ENCODE assay signal across 23 cellular contexts in the genomic region with DNA sequence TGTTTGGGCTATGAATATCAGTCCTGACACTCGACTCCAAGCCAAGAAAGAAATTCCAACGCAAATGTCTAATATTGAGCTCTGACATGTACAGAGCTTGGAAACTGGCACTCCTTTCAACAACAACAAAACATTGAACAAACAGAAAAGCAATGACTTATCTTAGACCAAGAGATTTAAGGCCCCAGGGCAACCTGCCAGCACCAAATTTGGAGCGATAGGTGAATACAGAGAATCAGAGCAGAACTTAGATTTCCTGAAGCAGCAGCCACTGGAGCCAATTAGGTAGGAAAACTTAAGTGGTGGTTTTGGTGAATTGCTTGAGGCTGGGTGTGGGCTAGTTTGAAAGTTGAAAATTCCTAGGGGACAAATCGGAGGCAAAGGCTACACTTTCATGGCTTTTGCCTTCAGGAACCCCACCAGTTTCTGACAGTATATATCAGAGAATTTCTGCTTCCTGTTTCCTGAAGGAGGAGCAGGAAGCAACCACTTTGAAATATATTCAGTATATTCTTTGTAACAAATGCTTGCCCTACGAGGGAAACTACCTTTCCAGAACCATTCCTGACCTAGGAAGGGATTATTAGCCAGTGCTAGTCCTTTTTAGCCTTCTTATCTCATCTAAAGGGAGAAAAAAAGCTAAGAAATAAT. TPM values are rescaled to one million over a fixed set of nuclear protein-coding genes. Genes with fewer than 3 reads are reported as not detected.
DNase-seq lines count a peak whose midpoint lies in the region; ATAC-seq and TF ChIP-seq lines count a peak whose summit lies in the region.
"Had no signal": no experiment of that assay in that cellular context is flagged by ENCODE, and none has a peak within 500 bp of the region (broad histone marks: within the 10 kb centered on the region; RNA-seq: fewer than 3 reads in every experiment).

No MANE protein-coding gene starts in this region.

- no peak overlapping the region for H2BK15ac ChIP-seq in mesendoderm (replicated peaks; ENCODE audit: low read depth)

- H3K23ac ChIP-seq in mesendoderm (ENCODE audit: low read length), result no peak overlapping the region

- H3K9me3 ChIP-seq in SJCRH30 (replicated peaks), result no peaks in the 10 kb centered on the region
- H3K9me3 ChIP-seq: pancreas had no signal

- peak overlapping the region; percentile 15 for H3K27ac Mint-ChIP-seq in activated CD8-positive, alpha-beta T cell treated with anti-CD3 and anti-CD28 coated beads, Interleukin-2, amount 10 ng/mL, durations not matched to agents 7 days and 5 days
- no peak overlapping the region for H3K27ac Mint-ChIP-seq in activated CD8-positive, alpha-beta T cell treated with anti-CD3 and anti-CD28 coated beads for 36 hours
- H3K27ac Mint-ChIP-seq in type B pancreatic cell, result peak overlapping the region; percentile 90
- H3K27ac Mint-ChIP-seq: activated CD4-positive, alpha-beta memory T cell treated with anti-CD3 and anti-CD28 coated beads for 36 hours; activated naive CD4-positive, alpha-beta T cell treated with anti-CD3 and anti-CD28 coated beads for 36 hours; brain; CD8-positive, alpha-beta memory T cell; T-helper 1 cell treated with Interleukin-12 subunit alpha and Interleukin-12 subunit beta and Interleukin-4 antibody, amounts not matched to agents 30 μg/mL and 1 μg/mL, for 36 hours had no signal

- H2BK5ac ChIP-seq in mesendoderm (ENCODE audit: low read length), result no peak overlapping the region

- H3K36me3 ChIP-seq in SJCRH30 (no peaks in the 10 kb centered on the region), mesendoderm (ENCODE audit: control insufficient read depth, insufficient read depth, low read length) (no peaks in the 10 kb centered on the region)
- H3K36me3 ChIP-seq: pancreas had no signal

- H3K79me1 ChIP-seq in mesendoderm (ENCODE audit: low read length), result no peaks in the 10 kb centered on the region

- H3K4me3 ChIP-seq in SJCRH30 (no peak overlapping the region), mesendoderm (ENCODE audit: low read length) (no peak overlapping the region)
- H3K4me3 ChIP-seq: pancreas had no signal

- H3K27ac ChIP-seq in SJCRH30, result peak overlapping the region; percentile 95; the same call in 1 of the 2 replicates
- no peak overlapping the region for H3K27ac ChIP-seq in mesendoderm (ENCODE audit: low read depth, low read length)

- intact Hi-C loops in activated CD8-positive, alpha-beta T cell treated with anti-CD3 and anti-CD28 coated beads for 36 hours (cut with micrococcal nuclease), result no loop called here

- no peak overlapping the region for H3K4ac ChIP-seq in mesendoderm (ENCODE audit: low read depth, low read length)

- no peak for TF ChIP-seq CTCF in activated CD8-positive, alpha-beta T cell treated with anti-CD3 and anti-CD28 coated beads for 36 hours (IDR thresholded peaks at IDR 0.05)
- no peak for TF ChIP-seq CTCF in type B pancreatic cell (conservative IDR thresholded peaks at IDR 0.05)

- no peaks in the 10 kb centered on the region for H3K79me2 ChIP-seq in mesendoderm (ENCODE audit: control insufficient read depth, insufficient read depth, low read length)

- no peak overlapping the region for H2AK5ac ChIP-seq in mesendoderm (ENCODE audit: low read length)

- H3K4me2 ChIP-seq in mesendoderm (ENCODE audit: low read length), result no peak overlapping the region

- no peak overlapping the region for H3K4me3 Mint-ChIP-seq in activated CD8-positive, alpha-beta T cell treated with anti-CD3 and anti-CD28 coated beads, Interleukin-2, amount 10 ng/mL, durations not matched to agents 7 days and 5 days
- H3K4me3 Mint-ChIP-seq in activated CD8-positive, alpha-beta T cell treated with anti-CD3 and anti-CD28 coated beads for 36 hours, result no peak overlapping the region
- H3K4me3 Mint-ChIP-seq in type B pancreatic cell, result peak overlapping the region; percentile 5
- H3K4me3 Mint-ChIP-seq: activated CD4-positive, alpha-beta memory T cell treated with anti-CD3 and anti-CD28 coated beads for 36 hours; activated naive CD4-positive, alpha-beta T cell treated with anti-CD3 and anti-CD28 coated beads for 36 hours; brain; CD8-positive, alpha-beta memory T cell; neural crest cell; T-helper 1 cell treated with Interleukin-12 subunit alpha and Interleukin-12 subunit beta and Interleukin-4 antibody, amounts not matched to agents 30 μg/mL and 1 μg/mL, for 36 hours had no signal

- peak overlapping the region; percentile 28 for H3K18ac ChIP-seq in mesendoderm (ENCODE audit: low read length)

- H3K27me3 ChIP-seq in SJCRH30 (no peaks in the 10 kb centered on the region), mesendoderm (ENCODE audit: insufficient read depth, low read length, poor library complexity) (no peaks in the 10 kb centered on the region)

- no peak overlapping the region for H2BK120ac ChIP-seq in mesendoderm (ENCODE audit: low read depth, low read length)

- peaks cover 9% of the 10 kb centered on the region for H3K4me1 Mint-ChIP-seq in activated CD8-positive, alpha-beta T cell treated with anti-CD3 and anti-CD28 coated beads, Interleukin-2, amount 10 ng/mL, durations not matched to agents 7 days and 5 days (ENCODE audit: low read depth)
- H3K4me1 Mint-ChIP-seq in activated CD8-positive, alpha-beta T cell treated with anti-CD3 and anti-CD28 coated beads for 36 hours (ENCODE audit: low read depth), result peaks cover 7% of the 10 kb centered on the region
- no peaks in the 10 kb centered on the region for H3K4me1 Mint-ChIP-seq in type B pancreatic cell (ENCODE audit: unreplicated experiment)

- WGBS in mesendoderm (ENCODE audit: extremely low coverage, insufficient coverage, low lambda C conversion rate), result no CpG with 5 or more reads among the region's 5 CpGs

- H3K4me1 ChIP-seq in SJCRH30, result peaks cover 36% of the 10 kb centered on the region
- no peaks in the 10 kb centered on the region for H3K4me1 ChIP-seq in mesendoderm (ENCODE audit: control insufficient read depth, low read depth, low read length)
- H3K4me1 ChIP-seq: pancreas had no signal

- H4K5ac ChIP-seq in mesendoderm (ENCODE audit: low read length), result no peak overlapping the region

- H4K8ac ChIP-seq in mesendoderm (ENCODE audit: low read depth, low read length), result no peak overlapping the region

- POLR2A ChIA-PET in activated CD8-positive, alpha-beta T cell treated with anti-CD3 and anti-CD28 coated beads, Interleukin-2, amount 10 ng/mL, durations not matched to agents 7 days and 5 days (lab: Charles Lee), result interaction anchor here (1.1 kb wide), 1 partner anchor 10 kb away, joined by 3 read pairs; the partner anchor contains the start of gene FMR1
- POLR2A ChIA-PET in activated CD8-positive, alpha-beta T cell treated with anti-CD3 and anti-CD28 coated beads for 36 hours (lab: Charles Lee), result no interaction called here

- no peaks in the 10 kb centered on the region for H3K9me3 Mint-ChIP-seq in activated CD8-positive, alpha-beta T cell treated with anti-CD3 and anti-CD28 coated beads, Interleukin-2, amount 10 ng/mL, durations not matched to agents 7 days and 5 days (ENCODE audit: insufficient read depth)
- H3K9me3 Mint-ChIP-seq in activated CD8-positive, alpha-beta T cell treated with anti-CD3 and anti-CD28 coated beads for 36 hours, result no peaks in the 10 kb centered on the region
- H3K9me3 Mint-ChIP-seq in type B pancreatic cell, result no peaks in the 10 kb centered on the region
- H3K9me3 Mint-ChIP-seq: activated CD4-positive, alpha-beta memory T cell treated with anti-CD3 and anti-CD28 coated beads for 36 hours; activated naive CD4-positive, alpha-beta T cell treated with anti-CD3 and anti-CD28 coated beads for 36 hours; CD8-positive, alpha-beta memory T cell; T-helper 1 cell treated with Interleukin-12 subunit alpha and Interleukin-12 subunit beta and Interleukin-4 antibody, amounts not matched to agents 30 μg/mL and 1 μg/mL, for 36 hours had no signal

- no peak overlapping the region for H3K56ac ChIP-seq in mesendoderm (ENCODE audit: low read length)

- H3K9ac ChIP-seq in mesendoderm (ENCODE audit: low read length), result no peak overlapping the region

- CTCF ChIA-PET in activated CD8-positive, alpha-beta T cell treated with anti-CD3 and anti-CD28 coated beads, Interleukin-2, amount 10 ng/mL, durations not matched to agents 7 days and 5 days (lab: Charles Lee), result no interaction called here
- CTCF ChIA-PET in activated CD8-positive, alpha-beta T cell treated with anti-CD3 and anti-CD28 coated beads for 36 hours (lab: Charles Lee), result no interaction called here

- ATAC-seq in activated CD8-positive, alpha-beta T cell treated with anti-CD3 and anti-CD28 coated beads, Interleukin-2, amount 10 ng/mL, durations not matched to agents 7 days and 5 days, result no peak
- ATAC-seq in activated CD8-positive, alpha-beta T cell treated with anti-CD3 and anti-CD28 coated beads for 36 hours, result no peak
- ATAC-seq: pancreas had no signal

- H3K27me3 Mint-ChIP-seq in activated CD8-positive, alpha-beta T cell treated with anti-CD3 and anti-CD28 coated beads, Interleukin-2, amount 10 ng/mL, durations not matched to agents 7 days and 5 days (ENCODE audit: low read depth), result no peaks in the 10 kb centered on the region
- no peaks in the 10 kb centered on the region for H3K27me3 Mint-ChIP-seq in activated CD8-positive, alpha-beta T cell treated with anti-CD3 and anti-CD28 coated beads for 36 hours
- no peaks in the 10 kb centered on the region for H3K27me3 Mint-ChIP-seq in type B pancreatic cell
- H3K27me3 Mint-ChIP-seq: activated CD4-positive, alpha-beta memory T cell treated with anti-CD3 and anti-CD28 coated beads for 36 hours; brain had no signal

- H3K36me3 Mint-ChIP-seq in activated CD8-positive, alpha-beta T cell treated with anti-CD3 and anti-CD28 coated beads, Interleukin-2, amount 10 ng/mL, durations not matched to agents 7 days and 5 days (ENCODE audit: low read depth), result peaks cover 2% of the 10 kb centered on the region
- no peaks in the 10 kb centered on the region for H3K36me3 Mint-ChIP-seq in activated CD8-positive, alpha-beta T cell treated with anti-CD3 and anti-CD28 coated beads for 36 hours (ENCODE audit: low read depth)
- no peaks in the 10 kb centered on the region for H3K36me3 Mint-ChIP-seq in type B pancreatic cell
- H3K36me3 Mint-ChIP-seq: activated CD4-positive, alpha-beta memory T cell treated with anti-CD3 and anti-CD28 coated beads for 36 hours; brain; CD8-positive, alpha-beta memory T cell had no signal

- DNase-seq in activated CD8-positive, alpha-beta T cell treated with anti-CD3 and anti-CD28 coated beads, Interleukin-2, amount 10 ng/mL, durations not matched to agents 7 days and 5 days, result no peak
- no peak for DNase-seq in activated CD8-positive, alpha-beta T cell treated with anti-CD3 and anti-CD28 coated beads for 36 hours
- DNase-seq in SJCRH30, result no peak
- no peak for DNase-seq in mesendoderm
- no peak for DNase-seq in type B pancreatic cell (ENCODE audit: extremely low spot score, unreplicated experiment)
- no peak for DNase-seq in activated CD4-positive, alpha-beta T cell treated with anti-CD3 and anti-CD28 coated beads, Interleukin-2, amount 50 U/mL, for 4 hours
- DNase-seq in amniotic stem cell (lab: John Stamatoyannopoulos, UW), result no peak
- no peak for DNase-seq in NCI-H2029 treated with DMSO at 0.1 percent for 48 hours (lab: John Stamatoyannopoulos, UW)
- DNase-seq: activated CD4-positive, alpha-beta memory T cell treated with anti-CD3 and anti-CD28 coated beads for 36 hours; activated CD4-positive, CD25-positive, alpha-beta regulatory T cell treated with anti-CD3 and anti-CD28 coated beads, Interleukin-2, amount 50 U/mL, for 72 hours; activated CD8-positive, alpha-beta memory T cell treated with anti-CD3 and anti-CD28 coated beads, Interleukin-2, amount 50 U/mL, for 48 hours; activated naive CD4-positive, alpha-beta T cell treated with anti-CD3 and anti-CD28 coated beads for 36 hours; CD8-positive, alpha-beta memory T cell; cerebellar nuclear complex; IMR-90; NCI-H1048; NCI-H446; pancreas; small intestine; stimulated activated naive CD4-positive, alpha-beta T cell had no signal

RNA-seq across cellular contexts. Expression of gene FMR1, which starts 10.1 kb away (rescaled TPM):
- 10 to 100 TPM; 44.5 to 45.6 TPM for total RNA-seq in activated CD8-positive, alpha-beta T cell treated with anti-CD3 and anti-CD28 coated beads, Interleukin-2, amount 10 ng/mL, durations not matched to agents 7 days and 5 days
- 10 to 100 TPM; 27.2 to 28.2 TPM for total RNA-seq in activated CD8-positive, alpha-beta T cell treated with anti-CD3 and anti-CD28 coated beads for 36 hours
- total RNA-seq in SJCRH30 (2014; rRNA removed; shearing (Covaris generic)), result 71.9 and 80.8 TPM in 2 replicates
- 27.2 TPM for polyA plus RNA-seq in mesendoderm (2013, experiment 1 of 2)
- 29.5 TPM for polyA plus RNA-seq in mesendoderm (2013, experiment 2 of 2)
- total RNA-seq in type B pancreatic cell (ENCODE audit: low replicate concordance), result 63.2 and 83.1 TPM in 2 replicates
